Comparison of ENCODE assay signal across 1 cellular context in the genomic region with DNA sequence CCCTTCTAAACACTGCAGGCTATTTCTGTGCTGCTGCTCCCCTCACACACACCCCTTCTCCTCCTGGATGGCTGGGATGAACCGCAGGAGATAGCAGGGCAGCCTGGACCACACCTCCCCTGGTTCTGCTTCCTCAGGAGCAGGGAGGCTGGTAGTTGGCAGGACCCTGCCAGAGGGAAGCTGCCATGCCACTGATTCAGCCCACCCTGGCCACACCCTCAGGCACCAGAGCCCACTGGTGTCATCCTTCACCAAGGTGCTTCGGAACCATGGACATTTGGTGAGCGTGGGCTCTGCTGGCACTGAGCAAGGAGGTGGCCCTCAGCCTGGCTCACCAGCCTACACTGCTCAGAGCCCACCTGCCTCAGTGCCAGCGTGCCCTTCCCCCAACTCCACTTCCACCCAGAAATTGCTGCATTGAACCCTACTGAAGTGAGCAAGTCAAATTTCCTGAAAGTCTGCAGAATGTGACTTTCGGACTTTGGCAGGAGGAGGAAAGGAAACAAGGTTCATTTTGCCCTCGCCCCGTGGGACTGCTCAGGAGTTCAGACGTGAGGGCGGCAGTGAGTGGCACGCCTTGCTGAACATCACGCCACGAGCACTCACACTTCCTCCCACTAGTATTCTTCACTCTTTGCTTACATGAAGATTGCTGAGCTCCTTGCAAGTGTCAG.
TF ChIP-seq lines count a peak whose summit lies in the region.

No MANE protein-coding gene starts in this region.

TF ChIP-seq in IMR-90, 13 proteins besides CTCF, POLR2A, EP300 and RAD21:
- TF ChIP-seq, protein P1, sequence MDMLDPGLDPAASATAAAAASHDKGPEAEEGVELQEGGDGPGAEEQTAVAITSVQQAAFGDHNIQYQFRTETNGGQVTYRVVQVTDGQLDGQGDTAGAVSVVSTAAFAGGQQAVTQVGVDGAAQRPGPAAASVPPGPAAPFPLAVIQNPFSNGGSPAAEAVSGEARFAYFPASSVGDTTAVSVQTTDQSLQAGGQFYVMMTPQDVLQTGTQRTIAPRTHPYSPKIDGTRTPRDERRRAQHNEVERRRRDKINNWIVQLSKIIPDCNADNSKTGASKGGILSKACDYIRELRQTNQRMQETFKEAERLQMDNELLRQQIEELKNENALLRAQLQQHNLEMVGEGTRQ (IDR thresholded peaks at IDR 0.05; ENCODE audit: low read depth, low read length): no peak
- TF ChIP-seq SMC3 (IDR thresholded peaks at IDR 0.05; ENCODE audit: low read depth, low read length) (no peak), MAFK (IDR thresholded peaks at IDR 0.05; ENCODE audit: low read depth, low read length) (no peak), FOS (IDR thresholded peaks at IDR 0.05; ENCODE audit: low read depth, low read length) (no peak), CEBPB (IDR thresholded peaks at IDR 0.05; ENCODE audit: low read depth, low read length) (no peak), NFE2L2 (IDR thresholded peaks at IDR 0.05; ENCODE audit: low read depth, low read length) (no peak), BHLHE40 (IDR thresholded peaks at IDR 0.05; ENCODE audit: low read depth, low read length) (no peak), RFX5 (IDR thresholded peaks at IDR 0.05; ENCODE audit: low read depth, low read length) (no peak), RCOR1 (IDR thresholded peaks at IDR 0.05; ENCODE audit: insufficient replicate concordance, low read length) (no peak), MXI1 (IDR thresholded peaks at IDR 0.05; ENCODE audit: borderline replicate concordance, low read depth, low read length) (no peak), MAZ (IDR thresholded peaks at IDR 0.05; ENCODE audit: borderline replicate concordance, low read depth, low read length) (no peak), CHD1 (IDR thresholded peaks at IDR 0.05; ENCODE audit: low read depth, low read length) (no peak)
- TF ChIP-seq, protein P2, sequence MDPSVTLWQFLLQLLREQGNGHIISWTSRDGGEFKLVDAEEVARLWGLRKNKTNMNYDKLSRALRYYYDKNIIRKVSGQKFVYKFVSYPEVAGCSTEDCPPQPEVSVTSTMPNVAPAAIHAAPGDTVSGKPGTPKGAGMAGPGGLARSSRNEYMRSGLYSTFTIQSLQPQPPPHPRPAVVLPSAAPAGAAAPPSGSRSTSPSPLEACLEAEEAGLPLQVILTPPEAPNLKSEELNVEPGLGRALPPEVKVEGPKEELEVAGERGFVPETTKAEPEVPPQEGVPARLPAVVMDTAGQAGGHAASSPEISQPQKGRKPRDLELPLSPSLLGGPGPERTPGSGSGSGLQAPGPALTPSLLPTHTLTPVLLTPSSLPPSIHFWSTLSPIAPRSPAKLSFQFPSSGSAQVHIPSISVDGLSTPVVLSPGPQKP (IDR thresholded peaks at IDR 0.05; ENCODE audit: borderline replicate concordance, low read depth, low read length): no peak
